Comparison of ENCODE assay signal across 13 cellular contexts in the genomic region with DNA sequence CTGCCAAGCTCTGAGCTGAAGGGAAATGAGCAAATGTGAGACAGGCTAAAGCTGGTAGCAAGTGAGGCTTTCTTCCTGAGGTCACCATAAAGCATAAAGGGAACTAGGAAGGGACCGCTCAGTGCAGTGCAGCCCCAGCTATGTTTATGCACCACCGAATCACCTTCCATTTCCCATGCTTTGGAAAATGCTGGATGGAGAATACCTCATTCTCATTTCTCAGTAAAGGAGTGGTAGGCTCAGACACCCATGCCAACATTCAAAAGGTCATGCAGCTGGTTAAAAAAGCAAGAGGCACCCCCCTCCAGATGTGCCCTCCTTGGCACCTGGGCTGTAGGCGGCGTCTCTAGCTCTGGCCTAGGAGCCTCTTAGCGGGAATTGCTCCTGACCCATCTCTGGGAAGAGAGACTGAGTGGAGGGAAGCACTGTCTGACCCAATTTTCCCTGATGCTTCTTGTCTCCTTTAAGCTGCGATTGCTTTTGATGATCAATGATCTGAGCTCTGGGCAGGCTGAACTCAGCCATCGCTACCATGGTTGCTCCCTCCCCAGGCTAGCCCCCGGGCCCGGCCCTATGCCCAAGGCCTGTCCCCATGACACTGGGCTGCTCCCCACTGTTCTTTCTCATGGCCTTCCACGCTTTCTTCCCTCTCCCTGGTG.
"Had no signal": no experiment of that assay in that cellular context is flagged by ENCODE, and none has a peak within 500 bp of the region (broad histone marks: within the 10 kb centered on the region; RNA-seq: fewer than 3 reads in every experiment).

No MANE protein-coding gene starts in this region.

- ATAC-seq: natural killer cell; right cardiac atrium; stimulated activated naive CD8-positive, alpha-beta T cell treated with anti-CD3 and anti-CD28 coated beads, Interleukin-15, Interleukin-2, amounts not matched to agents 100 U/mL and 50 U/mL, for 24 hours; T-cell had no signal

- H3K4me3 ChIP-seq: skin epidermis had no signal

- DNase-seq: activated CD4-positive, alpha-beta T cell treated with anti-CD3 and anti-CD28 coated beads, Interleukin-2, amount 50 U/mL, for 48 hours; activated T-cell treated with anti-CD3 and anti-CD28 coated beads, Interleukin-2, amount 50 U/mL, for 24 hours; caudate nucleus; effector memory CD4-positive, alpha-beta T cell; foreskin melanocyte; natural killer cell; right cardiac atrium; stimulated activated CD4-positive, alpha-beta T cell treated with anti-CD3 and anti-CD28 coated beads, Interleukin-4, amount 100 ng/mL, for 4 hours; stimulated activated CD8-positive, alpha-beta memory T cell treated with anti-CD3 and anti-CD28 coated beads, Interleukin-4, amount 100 ng/mL, for 48 hours; stimulated activated naive CD8-positive, alpha-beta T cell treated with anti-CD3 and anti-CD28 coated beads, Interleukin-15, Interleukin-2, amounts not matched to agents 100 U/mL and 50 U/mL, for 24 hours; T-cell; T-helper 9 cell had no signal

- H3K27ac ChIP-seq: skin epidermis had no signal
